ENCODE assay signal across 19 cellular contexts in genomic region chr14:51291016-51291415, GRCh38.
"Had no signal": no experiment of that assay in that cellular context is flagged by ENCODE, and none has a peak within 500 bp of the region (broad histone marks: within the 10 kb centered on the region; RNA-seq: fewer than 3 reads in every experiment).

No MANE protein-coding gene starts in this region.

- H3K27ac ChIP-seq: HL-60, KMS-11, SJSA1, SK-N-MC had no signal

- FAIRE-seq: RCC 7860 had no signal

- H3K27me3 ChIP-seq: SJSA1 had no signal

- H3K4me3 ChIP-seq: SJSA1, SK-N-MC had no signal

- H3K36me3 ChIP-seq: SJSA1 had no signal

- DNase-seq: MV-4-11, NCI-H1048, NCI-H1105, NCI-H1436 treated with DMSO at 0.1 percent for 48 hours, NCI-H1694, NCI-H187 treated with DMSO at 0.1 percent for 48 hours, NCI-H2029 treated with DMSO at 0.1 percent for 48 hours, NCI-H2171, NCI-H226, NCI-H526 treated with DMSO at 0.1 percent for 48 hours, NCI-H774, Right ventricle myocardium superior, RPMI8226, SIG-M5 had no signal

- H3K9ac ChIP-seq: KMS-11 had no signal

- H3K4me2 ChIP-seq: KMS-11 had no signal

- H3K9me3 ChIP-seq: SJSA1 had no signal
